ENCODE assay signal across 11 cellular contexts in the genomic region with DNA sequence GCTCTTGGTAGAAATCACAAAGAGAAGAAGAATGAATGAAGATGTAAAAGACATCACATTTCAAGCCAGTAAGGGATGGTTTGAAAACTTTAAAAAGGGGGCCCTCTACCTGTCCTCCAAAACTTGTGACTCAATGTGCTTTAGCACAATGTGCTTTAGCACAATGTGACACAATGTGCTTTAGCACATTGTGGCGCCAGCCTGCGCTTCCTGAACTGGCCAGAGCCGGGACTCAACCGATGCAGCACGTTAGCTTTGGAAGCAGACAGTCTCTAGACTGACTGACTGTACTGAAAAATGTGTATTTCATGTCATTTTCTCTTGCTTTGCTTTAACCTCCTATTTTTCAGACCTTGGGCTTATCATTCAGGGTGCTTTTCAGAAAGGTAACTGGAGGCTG.
DNase-seq lines count a peak whose midpoint lies in the region; ATAC-seq and TF ChIP-seq lines count a peak whose summit lies in the region.
"Had no signal": no experiment of that assay in that cellular context is flagged by ENCODE, and none has a peak within 500 bp of the region (broad histone marks: within the 10 kb centered on the region; RNA-seq: fewer than 3 reads in every experiment).

No MANE protein-coding gene starts in this region.

- H3K36me3 ChIP-seq in heart right ventricle (no peaks in the 10 kb centered on the region), right lobe of liver (no peaks in the 10 kb centered on the region), upper lobe of right lung (no peaks in the 10 kb centered on the region)

- H3K4me3 ChIP-seq in heart right ventricle = no peak overlapping the region
- H3K4me3 ChIP-seq in right lobe of liver = no peak overlapping the region
- H3K4me3 ChIP-seq in upper lobe of right lung = no peak overlapping the region

- peaks cover 65% of the 10 kb centered on the region for H3K4me1 Mint-ChIP-seq in activated T-cell treated with anti-CD3 and anti-CD28 coated beads, Interleukin-2, amount 50 U/mL, for 4 hours (ENCODE audit: low read depth)

- H3K9me3 ChIP-seq in heart right ventricle (no peaks in the 10 kb centered on the region), right lobe of liver (no peaks in the 10 kb centered on the region), upper lobe of right lung (no peaks in the 10 kb centered on the region)

- 49 to 67% methylated on average over 5 of the region's 5 CpGs for WGBS in heart right ventricle, 2 donors
- 72% methylated on average over 4 of the region's 5 CpGs for WGBS in right lobe of liver (ENCODE audit: insufficient coverage, low coverage, low lambda C conversion rate, missing lambda C conversion rate)

- H3K27ac ChIP-seq in heart right ventricle (peak overlapping the region in 2 of 10 donors; percentile 10 to 24), right lobe of liver (no peak overlapping the region), upper lobe of right lung (no peak overlapping the region)

- H3K4me3 Mint-ChIP-seq in activated T-cell treated with anti-CD3 and anti-CD28 coated beads, Interleukin-2, amount 50 U/mL, for 4 hours = peak overlapping the region; percentile 1

- ATAC-seq in heart right ventricle = peak in 7 of 8 donors; percentile 47 to 83 (median 73)
- peak; percentile 31 to 38 for ATAC-seq in activated T-cell treated with anti-CD3 and anti-CD28 coated beads, Interleukin-2, amount 50 U/mL, for 4 hours
- peak; percentile 52 to 73 (median 62) for ATAC-seq in right lobe of liver
- ATAC-seq in upper lobe of right lung = peak; percentile 36
- ATAC-seq in GM18511 (IDR thresholded peaks at IDR 0.05; ENCODE audit: unreplicated experiment) = no peak

- TF ChIP-seq CTCF in heart right ventricle (IDR thresholded peaks at IDR 0.05) (no peak), right lobe of liver (IDR thresholded peaks at IDR 0.05) (no peak), upper lobe of right lung (IDR thresholded peaks at IDR 0.05) (no peak)

- no peaks in the 10 kb centered on the region for H3K27me3 ChIP-seq in heart right ventricle
- H3K27me3 ChIP-seq in right lobe of liver = no peaks in the 10 kb centered on the region
- H3K27me3 ChIP-seq in upper lobe of right lung = no peaks in the 10 kb centered on the region

- no peaks in the 10 kb centered on the region for H3K27me3 Mint-ChIP-seq in activated T-cell treated with anti-CD3 and anti-CD28 coated beads, Interleukin-2, amount 50 U/mL, for 4 hours (ENCODE audit: low read depth)

- H3K9me3 Mint-ChIP-seq in activated T-cell treated with anti-CD3 and anti-CD28 coated beads, Interleukin-2, amount 50 U/mL, for 4 hours = no peaks in the 10 kb centered on the region

- intact Hi-C loops in heart right ventricle (cut with DNase I) = loop anchor here in 4 of 10 donors (10.0 kb wide), 2 partner anchors 47 to 217 kb away; no protein-coding TSS in a partner anchor
- intact Hi-C loops in cardiac septum (cut with DNase I) = no loop called here
- intact Hi-C loops in right lobe of liver (cut with DNase I) = no loop called here
- intact Hi-C loops in upper lobe of right lung (cut with DNase I) = no loop called here

- H3K4me1 ChIP-seq in heart right ventricle (peaks cover 0 to 40% (median 26%) of the 10 kb centered on the region in 9 donors), right lobe of liver (peaks cover 0 to 10% (median 4%) of the 10 kb centered on the region in 4 donors), upper lobe of right lung (peaks cover 11% of the 10 kb centered on the region)

- TF ChIP-seq POLR2A in right lobe of liver (IDR thresholded peaks at IDR 0.05) = no peak

- no peaks in the 10 kb centered on the region for H3K36me3 Mint-ChIP-seq in activated T-cell treated with anti-CD3 and anti-CD28 coated beads, Interleukin-2, amount 50 U/mL, for 4 hours (ENCODE audit: insufficient read depth)

- DNase-seq in heart right ventricle (peak in 1 of 2 donors; percentile 23), cardiac septum (ENCODE audit: low spot score) (no peak), right lobe of liver (no peak), upper lobe of right lung (no peak), SK-N-DZ (ENCODE audit: low spot score) (no peak), AML-193 (lab: John Stamatoyannopoulos, UW) (no peak)
- peak; percentile 15 for DNase-seq in activated T-cell treated with anti-CD3 and anti-CD28 coated beads, Interleukin-2, amount 50 U/mL, for 4 hours
- DNase-seq: cortex of kidney, H7, mammary epithelial cell had no signal
